20 cellular contexts compared by ENCODE assay signal in genomic region chr3:171849632-171850323, GRCh38. TPM values are rescaled to one million over a fixed set of nuclear protein-coding genes. Genes with fewer than 3 reads are reported as not detected.
"Had no signal": no experiment of that assay in that cellular context is flagged by ENCODE, and none has a peak within 500 bp of the region (broad histone marks: within the 10 kb centered on the region; RNA-seq: fewer than 3 reads in every experiment).

No MANE protein-coding gene starts in this region.

- H3K27ac Mint-ChIP-seq: stimulated activated naive CD8-positive, alpha-beta T cell treated with anti-CD3 and anti-CD28 coated beads, Interleukin-15, amount 100 ng/mL, for 72 hours had no signal

- H3K9me3 ChIP-seq: colonic mucosa had no signal

- H3K36me3 ChIP-seq: colonic mucosa, right lobe of liver, thoracic aorta had no signal

- H3K27me3 ChIP-seq: colonic mucosa, right lobe of liver had no signal

- DNase-seq: activated naive CD4-positive, alpha-beta T cell; activated T-cell treated with anti-CD3 and anti-CD28 coated beads for 4 hours; colonic mucosa; hypothalamus; kidney glomerular epithelial cell; psoas muscle; right lobe of liver; stimulated activated naive CD8-positive, alpha-beta T cell treated with anti-CD3 and anti-CD28 coated beads, Interleukin-15, amount 100 ng/mL, for 72 hours; SW 1271 had no signal

- ATAC-seq: activated CD4-positive, CD25-positive, alpha-beta regulatory T cell treated with anti-CD3 and anti-CD28 coated beads, Interleukin-2, amount 50 U/mL, for 24 hours; esophagus mucosa; psoas muscle; stimulated activated naive CD8-positive, alpha-beta T cell treated with anti-CD3 and anti-CD28 coated beads, Interleukin-15, amount 100 ng/mL, for 72 hours had no signal

- H3K4me1 ChIP-seq: colonic mucosa, psoas muscle, right lobe of liver had no signal

- H3K4me3 ChIP-seq: colonic mucosa, psoas muscle, right lobe of liver, thoracic aorta had no signal

- H3K4me3 Mint-ChIP-seq: neural crest cell; stimulated activated naive CD8-positive, alpha-beta T cell treated with anti-CD3 and anti-CD28 coated beads, Interleukin-15, amount 100 ng/mL, for 72 hours had no signal

- H3K27ac ChIP-seq: colonic mucosa, psoas muscle, right lobe of liver, thoracic aorta had no signal

RNA-seq across cellular contexts. Expression of gene TMEM212, which starts 6.6 kb away (rescaled TPM):
- total RNA-seq: astrocyte, cardiac septum, colonic mucosa, esophagus mucosa, glomerular endothelial cell, liver, mesenteric fat pad, neural crest cell, osteoblast, psoas muscle, right lobe of liver, thoracic aorta, urinary bladder had no signal
- polyA plus RNA-seq: liver, psoas muscle, urinary bladder had no signal
